10 cellular contexts compared by ENCODE assay signal in genomic region chr12:40158592-40159111, GRCh38. TPM values are rescaled to one million over a fixed set of nuclear protein-coding genes. Genes with fewer than 3 reads are reported as not detected.
A peak's percentile ranks its signal among the peaks of the same experiment; 100 is the strongest.
DNase-seq lines count a peak whose midpoint lies in the region; ATAC-seq, FAIRE-seq and TF ChIP-seq lines count a peak whose summit lies in the region.
"Had no signal": no experiment of that assay in that cellular context is flagged by ENCODE, and none has a peak within 500 bp of the region (broad histone marks: within the 10 kb centered on the region; RNA-seq: fewer than 3 reads in every experiment).

No MANE protein-coding gene starts in this region.

- H3K4me1 ChIP-seq in upper lobe of left lung, result peaks cover 0 to 9% (median 1%) of the 10 kb centered on the region in 4 donors

- H3K36me3 Mint-ChIP-seq in activated T-cell treated with anti-CD3 and anti-CD28 coated beads, Interleukin-2, amount 50 U/mL, for 4 hours (ENCODE audit: insufficient read depth), result no peaks in the 10 kb centered on the region
- peaks cover 4% of the 10 kb centered on the region for H3K36me3 Mint-ChIP-seq in mesothelial cell of epicardium

- intact Hi-C loops in left colon (cut with DNase I, micrococcal nuclease), result loop anchor here in 1 of 2 donors (10.0 kb wide), 1 partner anchor 156 kb away; no protein-coding TSS in a partner anchor

- no peak overlapping the region for H3K27ac Mint-ChIP-seq in mesothelial cell of epicardium
- H3K27ac Mint-ChIP-seq: activated naive CD8-positive, alpha-beta T cell treated with anti-CD3 and anti-CD28 coated beads, Interleukin-2, amount 10 ng/mL, durations not matched to agents 7 days and 5 days had no signal

- peak overlapping the region; percentile 56 to 87 (median 76) for H3K27ac ChIP-seq in upper lobe of left lung
- H3K27ac ChIP-seq: KMS-11 had no signal

- ATAC-seq in HG03565 (IDR thresholded peaks at IDR 0.05; ENCODE audit: unreplicated experiment) (peak; percentile 63), upper lobe of left lung (ENCODE audit: low FRiP score in 2 of 2) (peak; percentile 88 to 89), left colon (no peak)
- ATAC-seq in activated T-cell treated with anti-CD3 and anti-CD28 coated beads, Interleukin-2, amount 50 U/mL, for 4 hours, result no peak

- peaks cover 9% of the 10 kb centered on the region for H3K9me3 Mint-ChIP-seq in activated T-cell treated with anti-CD3 and anti-CD28 coated beads, Interleukin-2, amount 50 U/mL, for 4 hours
- H3K9me3 Mint-ChIP-seq in mesothelial cell of epicardium, result peaks cover 26% of the 10 kb centered on the region

- no peak overlapping the region for H3K4me3 Mint-ChIP-seq in activated T-cell treated with anti-CD3 and anti-CD28 coated beads, Interleukin-2, amount 50 U/mL, for 4 hours
- H3K4me3 Mint-ChIP-seq in mesothelial cell of epicardium, result no peak overlapping the region
- H3K4me3 Mint-ChIP-seq: activated naive CD8-positive, alpha-beta T cell treated with anti-CD3 and anti-CD28 coated beads, Interleukin-2, amount 10 ng/mL, durations not matched to agents 7 days and 5 days had no signal

- peaks cover 2% of the 10 kb centered on the region for H3K27me3 Mint-ChIP-seq in activated T-cell treated with anti-CD3 and anti-CD28 coated beads, Interleukin-2, amount 50 U/mL, for 4 hours (ENCODE audit: low read depth)
- no peaks in the 10 kb centered on the region for H3K27me3 Mint-ChIP-seq in mesothelial cell of epicardium (ENCODE audit: low read depth)

- H3K4me3 ChIP-seq in bronchial epithelial cell (ENCODE audit: low read depth, low read length) (no peak overlapping the region), upper lobe of left lung (no peak overlapping the region)

- H3K36me3 ChIP-seq in bronchial epithelial cell (ENCODE audit: control insufficient read depth, insufficient read depth, low read length) (no peaks in the 10 kb centered on the region), upper lobe of left lung (no peaks in the 10 kb centered on the region)

- peaks cover 0 to 8% (median 0%) of the 10 kb centered on the region in 4 donors for H3K9me3 ChIP-seq in upper lobe of left lung

- H3K4me1 Mint-ChIP-seq in activated T-cell treated with anti-CD3 and anti-CD28 coated beads, Interleukin-2, amount 50 U/mL, for 4 hours (ENCODE audit: low read depth), result no peaks in the 10 kb centered on the region
- H3K4me1 Mint-ChIP-seq in mesothelial cell of epicardium, result peaks cover 6% of the 10 kb centered on the region

- peak; percentile 29 to 48 for DNase-seq in NCI-H524 (lab: John Stamatoyannopoulos, UW)
- no peak for DNase-seq in NCI-H524 treated with DMSO at 0.1 percent for 48 hours (lab: John Stamatoyannopoulos, UW)
- peak; percentile 99 for DNase-seq in bronchial epithelial cell (ENCODE audit: low read depth)
- peak in 1 of 2 donors; percentile 65 for DNase-seq in upper lobe of left lung
- no peak for DNase-seq in activated T-cell treated with anti-CD3 and anti-CD28 coated beads, Interleukin-2, amount 50 U/mL, for 4 hours
- DNase-seq in left colon, result no peak
- DNase-seq in mesothelial cell of epicardium (ENCODE audit: low spot score in 2 of 2, unreplicated experiment in 2 of 2), result no peak
- DNase-seq: activated naive CD8-positive, alpha-beta T cell treated with anti-CD3 and anti-CD28 coated beads, Interleukin-2, amount 10 ng/mL, durations not matched to agents 7 days and 5 days had no signal

- TF ChIP-seq CTCF in bronchial epithelial cell (IDR thresholded peaks at IDR 0.05; ENCODE audit: insufficient read depth, low read length, severe bottlenecking), result no peak
- no peak for TF ChIP-seq CTCF in upper lobe of left lung (IDR thresholded peaks at IDR 0.05)
- TF ChIP-seq CTCF in mesothelial cell of epicardium (IDR thresholded peaks at IDR 0.05; ENCODE audit: unreplicated experiment), result no peak

- H3K27me3 ChIP-seq in bronchial epithelial cell (ENCODE audit: control insufficient read depth, insufficient read depth, low read length) (no peaks in the 10 kb centered on the region), upper lobe of left lung (no peaks in the 10 kb centered on the region)

- peak; percentile 13 for FAIRE-seq in bronchial epithelial cell (lab: Jason Lieb, UNC)

- 22 to 58% methylated on average over 1 of the region's 1 CpG for WGBS in upper lobe of left lung, 2 donors

- TF ChIP-seq EP300 in upper lobe of left lung (IDR thresholded peaks at IDR 0.05), result peak in 3 of 4 donors; percentile 80 to 93 (median 82)

- peak in 1 of 4 donors; percentile 58 for TF ChIP-seq POLR2A in upper lobe of left lung (IDR thresholded peaks at IDR 0.05)

RNA-seq across cellular contexts. Expression of gene SLC2A13, which starts 52.8 kb away (rescaled TPM):
- 3.2 and 3.9 TPM in 2 replicates for total RNA-seq in bronchial epithelial cell
- total RNA-seq in upper lobe of left lung, result 10 to 100 TPM in 5 of 6 donors, 1 to 10 TPM in 1; 9.9 to 25.9 (median 16.0) TPM
- 1 to 10 TPM; 2.4 to 3.6 (median 3.2) TPM for total RNA-seq in activated T-cell treated with anti-CD3 and anti-CD28 coated beads, Interleukin-2, amount 50 U/mL, for 4 hours
- 10 to 100 TPM; 33.2 to 39.2 TPM for total RNA-seq in left colon
- 5.7 to 7.4 TPM (median 6.7 TPM) in 3 replicates for total RNA-seq in mesothelial cell of epicardium

Comparison
In these comparisons a context has a peak if more than half of its experiments do, and no peak if none do; other contexts are left out.
1. DNase-seq: peak in NCI-H524 (2 of 2) and bronchial epithelial cell (single experiment); none in NCI-H524 treated with DMSO at 0.1 percent for 48 hours (single experiment), activated T-cell treated with anti-CD3 and anti-CD28 coated beads, Interleukin-2, amount 50 U/mL, for 4 hours (single experiment), left colon (0 of 2) and mesothelial cell of epicardium (0 of 2).
2. ATAC-seq: peak in HG03565 (single experiment) and upper lobe of left lung (2 of 2); none in activated T-cell treated with anti-CD3 and anti-CD28 coated beads, Interleukin-2, amount 50 U/mL, for 4 hours (0 of 2) and left colon (single experiment).